Comparison of ENCODE assay signal across 35 cellular contexts in genomic region chr2:237576974-237577373, GRCh38. TPM values are rescaled to one million over a fixed set of nuclear protein-coding genes. Genes with fewer than 3 reads are reported as not detected.
"Had no signal": no experiment of that assay in that cellular context is flagged by ENCODE, and none has a peak within 500 bp of the region (broad histone marks: within the 10 kb centered on the region; RNA-seq: fewer than 3 reads in every experiment).

No MANE protein-coding gene starts in this region.

- ATAC-seq: heart left ventricle; left lung; natural killer cell; sciatic nerve; stimulated activated memory B cell treated with anti-CD40 and anti-IgM and Interleukin-4, amounts not matched to agents 10 μg/mL and 1 μg/mL and 100 μg/mL, for 72 hours; stimulated activated naive CD8-positive, alpha-beta T cell treated with anti-CD3 and anti-CD28 coated beads, Interleukin-15, amount 100 ng/mL, for 72 hours had no signal

- H3K27ac Mint-ChIP-seq: activated CD4-positive, alpha-beta memory T cell treated with anti-CD3 and anti-CD28 coated beads, Interleukin-2, amount 10 ng/mL, durations not matched to agents 7 days and 5 days; activated CD4-positive, alpha-beta T cell treated with anti-CD3 and anti-CD28 coated beads, Interleukin-2, amount 10 ng/mL, durations not matched to agents 7 days and 5 days; activated naive CD4-positive, alpha-beta T cell treated with anti-CD3 and anti-CD28 coated beads, Interleukin-2, amount 10 ng/mL, durations not matched to agents 7 days and 5 days; activated naive CD8-positive, alpha-beta T cell treated with anti-CD3 and anti-CD28 coated beads, Interleukin-2, amount 10 ng/mL, durations not matched to agents 7 days and 5 days; activated T-cell treated with anti-CD3 and anti-CD28 coated beads, Interleukin-2, amount 50 U/mL, for 24 hours; natural killer cell; neural progenitor cell; stimulated activated memory B cell treated with anti-CD40 and anti-IgM and Interleukin-4, amounts not matched to agents 10 μg/mL and 1 μg/mL and 100 μg/mL, for 72 hours; T-helper 1 cell treated with Interleukin-12 subunit alpha and Interleukin-12 subunit beta and Interleukin-4 antibody, amounts not matched to agents 30 μg/mL and 1 μg/mL, for 36 hours had no signal

- H3K4me3 Mint-ChIP-seq: activated CD4-positive, alpha-beta memory T cell treated with anti-CD3 and anti-CD28 coated beads, Interleukin-2, amount 10 ng/mL, durations not matched to agents 7 days and 5 days; activated CD4-positive, alpha-beta T cell treated with anti-CD3 and anti-CD28 coated beads, Interleukin-2, amount 10 ng/mL, durations not matched to agents 7 days and 5 days; activated naive CD4-positive, alpha-beta T cell treated with anti-CD3 and anti-CD28 coated beads, Interleukin-2, amount 10 ng/mL, durations not matched to agents 7 days and 5 days; activated naive CD8-positive, alpha-beta T cell treated with anti-CD3 and anti-CD28 coated beads, Interleukin-2, amount 10 ng/mL, durations not matched to agents 7 days and 5 days; activated T-cell treated with anti-CD3 and anti-CD28 coated beads, Interleukin-2, amount 50 U/mL, for 24 hours; central memory CD8-positive, alpha-beta T cell; natural killer cell; neural progenitor cell; stimulated activated memory B cell treated with anti-CD40 and anti-IgM and Interleukin-4, amounts not matched to agents 10 μg/mL and 1 μg/mL and 100 μg/mL, for 72 hours; stimulated activated naive CD8-positive, alpha-beta T cell treated with anti-CD3 and anti-CD28 coated beads, Interleukin-15, amount 100 ng/mL, for 72 hours; T-helper 1 cell treated with Interleukin-12 subunit alpha and Interleukin-12 subunit beta and Interleukin-4 antibody, amounts not matched to agents 30 μg/mL and 1 μg/mL, for 36 hours had no signal

- H3K36me3 Mint-ChIP-seq: activated naive CD4-positive, alpha-beta T cell treated with anti-CD3 and anti-CD28 coated beads, Interleukin-2, amount 10 ng/mL, durations not matched to agents 7 days and 5 days; activated naive CD8-positive, alpha-beta T cell treated with anti-CD3 and anti-CD28 coated beads, Interleukin-2, amount 10 ng/mL, durations not matched to agents 7 days and 5 days; natural killer cell; neural progenitor cell; stimulated activated memory B cell treated with anti-CD40 and anti-IgM and Interleukin-4, amounts not matched to agents 10 μg/mL and 1 μg/mL and 100 μg/mL, for 72 hours had no signal

- H3K4me2 ChIP-seq: neural progenitor cell had no signal

- H3K27me3 Mint-ChIP-seq: activated naive CD8-positive, alpha-beta T cell treated with anti-CD3 and anti-CD28 coated beads, Interleukin-2, amount 10 ng/mL, durations not matched to agents 7 days and 5 days; activated T-cell treated with anti-CD3 and anti-CD28 coated beads, Interleukin-2, amount 50 U/mL, for 24 hours; stimulated activated naive CD8-positive, alpha-beta T cell treated with anti-CD3 and anti-CD28 coated beads, Interleukin-15, amount 100 ng/mL, for 72 hours had no signal

- H2AFZ ChIP-seq: neural progenitor cell had no signal

- H3K27ac ChIP-seq: heart left ventricle, left lung, neural progenitor cell, skin epidermis, WERI-Rb-1 had no signal

- H3K4me3 ChIP-seq: heart left ventricle, left lung, lung, neural progenitor cell, skin epidermis had no signal

- H3K4me1 Mint-ChIP-seq: stimulated activated memory B cell treated with anti-CD40 and anti-IgM and Interleukin-4, amounts not matched to agents 10 μg/mL and 1 μg/mL and 100 μg/mL, for 72 hours had no signal

- H3K9me3 Mint-ChIP-seq: activated CD4-positive, alpha-beta memory T cell treated with anti-CD3 and anti-CD28 coated beads, Interleukin-2, amount 10 ng/mL, durations not matched to agents 7 days and 5 days; activated CD4-positive, alpha-beta T cell treated with anti-CD3 and anti-CD28 coated beads, Interleukin-2, amount 10 ng/mL, durations not matched to agents 7 days and 5 days; activated naive CD4-positive, alpha-beta T cell treated with anti-CD3 and anti-CD28 coated beads, Interleukin-2, amount 10 ng/mL, durations not matched to agents 7 days and 5 days; activated naive CD8-positive, alpha-beta T cell treated with anti-CD3 and anti-CD28 coated beads, Interleukin-2, amount 10 ng/mL, durations not matched to agents 7 days and 5 days; activated T-cell treated with anti-CD3 and anti-CD28 coated beads, Interleukin-2, amount 50 U/mL, for 24 hours; central memory CD8-positive, alpha-beta T cell; natural killer cell; neural progenitor cell; stimulated activated memory B cell treated with anti-CD40 and anti-IgM and Interleukin-4, amounts not matched to agents 10 μg/mL and 1 μg/mL and 100 μg/mL, for 72 hours; stimulated activated naive CD8-positive, alpha-beta T cell treated with anti-CD3 and anti-CD28 coated beads, Interleukin-15, amount 100 ng/mL, for 72 hours; T-helper 1 cell treated with Interleukin-12 subunit alpha and Interleukin-12 subunit beta and Interleukin-4 antibody, amounts not matched to agents 30 μg/mL and 1 μg/mL, for 36 hours had no signal

- DNase-seq: activated CD4-positive, alpha-beta memory T cell treated with anti-CD3 and anti-CD28 coated beads, Interleukin-2, amount 10 ng/mL, durations not matched to agents 7 days and 5 days; activated CD4-positive, alpha-beta T cell treated with anti-CD3 and anti-CD28 coated beads for 1 hour; activated CD4-positive, alpha-beta T cell treated with anti-CD3 and anti-CD28 coated beads, Interleukin-2, amount 10 ng/mL, durations not matched to agents 7 days and 5 days; activated CD8-positive, alpha-beta memory T cell treated with anti-CD3 and anti-CD28 coated beads, Interleukin-2, amount 50 U/mL, for 48 hours; activated gamma-delta T cell; activated naive CD4-positive, alpha-beta T cell treated with anti-CD3 and anti-CD28 coated beads, Interleukin-2, amount 10 ng/mL, durations not matched to agents 7 days and 5 days; activated naive CD8-positive, alpha-beta T cell treated with anti-CD3 and anti-CD28 coated beads, Interleukin-2, amount 10 ng/mL, durations not matched to agents 7 days and 5 days; activated T-cell treated with anti-CD3 and anti-CD28 coated beads, Interleukin-2, amount 50 U/mL, for 24 hours; effector CD8-positive, alpha-beta T cell; erythroblast; left lung; mesendoderm; natural killer cell; stimulated activated CD4-positive, alpha-beta T cell treated with anti-CD3 and anti-CD28 coated beads, Interleukin-1b, Interleukin-23, amount 100 ng/mL, for 48 hours; stimulated activated CD4-positive, alpha-beta T cell treated with anti-CD3 and anti-CD28 coated beads, Interleukin-4, amount 100 ng/mL, for 4 hours; stimulated activated CD8-positive, alpha-beta memory T cell treated with anti-CD3 and anti-CD28 coated beads, Interleukin-4, amount 100 ng/mL, for 48 hours; stimulated activated naive CD8-positive, alpha-beta T cell treated with anti-CD3 and anti-CD28 coated beads, Interleukin-15, amount 100 ng/mL, for 72 hours; substantia nigra; SW 1271; T1000; WERI-Rb-1 had no signal

- H3K36me3 ChIP-seq: heart left ventricle, left lung, neural progenitor cell, WERI-Rb-1 had no signal

- H3K9me3 ChIP-seq: heart left ventricle, left lung had no signal

- H3K27me3 ChIP-seq: heart left ventricle, left lung, neural progenitor cell had no signal

RNA-seq across cellular contexts. Expression of gene PRLH, which starts 10.6 kb away (rescaled TPM):
- total RNA-seq: activated CD4-positive, alpha-beta memory T cell treated with anti-CD3 and anti-CD28 coated beads, Interleukin-2, amount 10 ng/mL, durations not matched to agents 7 days and 5 days; activated CD4-positive, alpha-beta T cell treated with anti-CD3 and anti-CD28 coated beads, Interleukin-2, amount 10 ng/mL, durations not matched to agents 7 days and 5 days; activated naive CD8-positive, alpha-beta T cell treated with anti-CD3 and anti-CD28 coated beads, Interleukin-2, amount 10 ng/mL, durations not matched to agents 7 days and 5 days; astrocyte; dermis microvascular lymphatic vessel endothelial cell; heart left ventricle; left lung; lung; mononuclear cell; natural killer cell; omental fat pad; sciatic nerve; ureter had no signal
- polyA plus RNA-seq: heart left ventricle, lung, thymus had no signal

RNA-seq across cellular contexts. Expression of gene RAB17, which starts 13.6 kb away (rescaled TPM):
- total RNA-seq: activated CD4-positive, alpha-beta memory T cell treated with anti-CD3 and anti-CD28 coated beads, Interleukin-2, amount 10 ng/mL, durations not matched to agents 7 days and 5 days; activated CD4-positive, alpha-beta T cell treated with anti-CD3 and anti-CD28 coated beads, Interleukin-2, amount 10 ng/mL, durations not matched to agents 7 days and 5 days; activated naive CD8-positive, alpha-beta T cell treated with anti-CD3 and anti-CD28 coated beads, Interleukin-2, amount 10 ng/mL, durations not matched to agents 7 days and 5 days; natural killer cell had no signal
